Comparison of ENCODE assay signal across 8 cellular contexts in genomic region chr7:29091722-29092121, GRCh38. TPM values are rescaled to one million over a fixed set of nuclear protein-coding genes. Genes with fewer than 3 reads are reported as not detected.
DNase-seq lines count a peak whose midpoint lies in the region; ATAC-seq and TF ChIP-seq lines count a peak whose summit lies in the region.

No MANE protein-coding gene starts in this region.

- peak; percentile 58 to 66 for ATAC-seq in activated T-cell treated with anti-CD3 and anti-CD28 coated beads, Interleukin-2, amount 50 U/mL, for 72 hours (replicated peaks in 1 of 2)
- ATAC-seq in HG03354 (IDR thresholded peaks at IDR 0.05; ENCODE audit: poor library complexity, severe bottlenecking, unreplicated experiment) = peak; percentile 69
- ATAC-seq in left lobe of liver = no peak

- H3K4me3 Mint-ChIP-seq in activated T-cell treated with anti-CD3 and anti-CD28 coated beads, Interleukin-2, amount 50 U/mL, for 72 hours = peak overlapping the region; percentile 68 to 84
- H3K4me3 Mint-ChIP-seq in osteocyte (ENCODE audit: unreplicated experiment) = peak overlapping the region; percentile 67

- no peak for DNase-seq in activated T-cell treated with anti-CD3 and anti-CD28 coated beads, Interleukin-2, amount 50 U/mL, for 72 hours
- DNase-seq in activated T-cell treated with anti-CD3 and anti-CD28 coated beads, Interleukin-2, amount 50 U/mL, for 1 hour = no peak
- DNase-seq in choroid plexus epithelial cell (ENCODE audit: low read depth) = peak; percentile 36
- DNase-seq in osteocyte (ENCODE audit: extremely low spot score, unreplicated experiment) = no peak
- no peak for DNase-seq in stimulated activated CD4-positive, alpha-beta T cell treated with anti-CD3 and anti-CD28 coated beads, Interleukin-12 subunit alpha, Interleukin-12 subunit beta, amount 100 ng/mL, for 4 hours
- no peak for DNase-seq in anterior cingulate cortex (lab: John Stamatoyannopoulos, UW)
- DNase-seq in left lobe of liver (ENCODE audit: low spot score) = no peak

- peaks cover 12% of the 10 kb centered on the region for H3K4me1 Mint-ChIP-seq in activated T-cell treated with anti-CD3 and anti-CD28 coated beads, Interleukin-2, amount 50 U/mL, for 72 hours (ENCODE audit: low read depth)
- peaks cover 26% of the 10 kb centered on the region for H3K4me1 Mint-ChIP-seq in osteocyte (ENCODE audit: unreplicated experiment)

- peak overlapping the region; percentile 49 for H3K4me3 ChIP-seq in choroid plexus epithelial cell (ENCODE audit: low read depth, low read length)

- peak; percentile 10 for TF ChIP-seq CTCF in choroid plexus epithelial cell (conservative IDR thresholded peaks at IDR 0.05; ENCODE audit: low read depth, low read length)
- no peak for TF ChIP-seq CTCF in osteocyte (IDR thresholded peaks at IDR 0.05)

- no peaks in the 10 kb centered on the region for H3K9me3 Mint-ChIP-seq in activated T-cell treated with anti-CD3 and anti-CD28 coated beads, Interleukin-2, amount 50 U/mL, for 72 hours
- H3K9me3 Mint-ChIP-seq in osteocyte (ENCODE audit: unreplicated experiment) = no peaks in the 10 kb centered on the region

- no peaks in the 10 kb centered on the region for H3K36me3 Mint-ChIP-seq in activated T-cell treated with anti-CD3 and anti-CD28 coated beads, Interleukin-2, amount 50 U/mL, for 72 hours (ENCODE audit: insufficient read depth in 2 of 2)
- no peaks in the 10 kb centered on the region for H3K36me3 Mint-ChIP-seq in osteocyte (ENCODE audit: unreplicated experiment)

- H3K27ac Mint-ChIP-seq in activated T-cell treated with anti-CD3 and anti-CD28 coated beads, Interleukin-2, amount 50 U/mL, for 72 hours = no peak overlapping the region
- peak overlapping the region; percentile 87 for H3K27ac Mint-ChIP-seq in osteocyte (ENCODE audit: unreplicated experiment)

- H3K27me3 Mint-ChIP-seq in activated T-cell treated with anti-CD3 and anti-CD28 coated beads, Interleukin-2, amount 50 U/mL, for 72 hours (ENCODE audit: low read depth) = peaks cover 16% of the 10 kb centered on the region
- no peaks in the 10 kb centered on the region for H3K27me3 Mint-ChIP-seq in osteocyte (ENCODE audit: unreplicated experiment)

RNA-seq across cellular contexts. Expression of gene CPVL, which starts 54.6 kb away (rescaled TPM):
- total RNA-seq in activated T-cell treated with anti-CD3 and anti-CD28 coated beads, Interleukin-2, amount 50 U/mL, for 72 hours = under 1 TPM in 1 of 2 donors, not detected in 1; 0.51 TPM
- total RNA-seq in osteocyte = 2.0 and 2.4 TPM in 2 replicates
- 5.0 TPM for total RNA-seq in left lobe of liver
